In genomic region chr6:43943781-43944250, GRCh38 we compare ENCODE assay signal across 20 cellular contexts.
DNase-seq lines count a peak whose midpoint lies in the region; ATAC-seq and TF ChIP-seq lines count a peak whose summit lies in the region.
"Had no signal": no experiment of that assay in that cellular context is flagged by ENCODE, and none has a peak within 500 bp of the region (broad histone marks: within the 10 kb centered on the region; RNA-seq: fewer than 3 reads in every experiment).

No MANE protein-coding gene starts in this region.

- H3K23ac ChIP-seq in H9 (ENCODE audit: insufficient read length, low read depth, low read length): no peak overlapping the region

- no peaks in the 10 kb centered on the region; the same call in 1 of the 2 replicates for H3K4me1 ChIP-seq in H9 (ENCODE audit: insufficient read depth, low read length)
- H3K4me1 ChIP-seq in mammary epithelial cell (ENCODE audit: insufficient read depth, low read length): peaks cover 8% of the 10 kb centered on the region
- H3K4me1 ChIP-seq: Peyer's patch, right lobe of liver, stomach, vagina had no signal

- no peaks in the 10 kb centered on the region for H4K20me1 ChIP-seq in H9 (ENCODE audit: control insufficient read depth, insufficient read depth, insufficient read length)
- no peaks in the 10 kb centered on the region for H4K20me1 ChIP-seq in mammary epithelial cell (ENCODE audit: insufficient read depth, low read length)

- dilution Hi-C loops in mammary epithelial cell (cut with HindIII; ENCODE audit: low sequenced_read_pairs): no loop called here

- CTCF ChIA-PET in mammary epithelial cell (lab: Charles Lee; ENCODE audit: low non-redundant PET): no interaction called here

- intact Hi-C loops in CD14-positive monocyte (cut with micrococcal nuclease): no loop called here
- intact Hi-C loops in mammary epithelial cell (cut with micrococcal nuclease): no loop called here

- no peak overlapping the region for H4K5ac ChIP-seq in H9 (ENCODE audit: insufficient read length, low read depth, low read length)

- no TSS peak for BruUV-seq in mammary epithelial cell (replicated peaks; lab: Mats Ljungman, UMichigan)

- H3K27me3 ChIP-seq in H9 (ENCODE audit: insufficient read depth, low read length) (no peaks in the 10 kb centered on the region), mammary epithelial cell (ENCODE audit: insufficient read depth, low read length) (no peaks in the 10 kb centered on the region)
- H3K27me3 ChIP-seq: Peyer's patch, right lobe of liver, stomach, vagina had no signal

- no peak overlapping the region for H3K14ac ChIP-seq in H9 (ENCODE audit: insufficient read depth, low read length)

- WGBS in H9 (ENCODE audit: extremely low coverage, insufficient read length, low lambda C conversion rate): no CpG with 5 or more reads among the region's 6 CpGs
- WGBS in mammary epithelial cell (ENCODE audit: low coverage, missing lambda C conversion rate): 55% methylated on average over 6 of the region's 6 CpGs

- no peak overlapping the region for H3K4me3 ChIP-seq in mammary epithelial cell (replicated peaks in 1 of 3; ENCODE audit: insufficient read depth in 1 of 3, low read depth in 2 of 3, low read length in 3 of 3)
- H3K4me3 ChIP-seq: GM12878, Peyer's patch, right lobe of liver, stomach, vagina had no signal

- in situ Hi-C loops in mammary epithelial cell (cut with MboI; ENCODE audit: low sequenced_read_pairs in 2 of 2): no loop called here

- H3K9ac ChIP-seq in H9 (ENCODE audit: extremely low read depth, insufficient read length, low read length) (no peak overlapping the region), mammary epithelial cell (ENCODE audit: insufficient read depth, low read length) (no peak overlapping the region)

- H2BK5ac ChIP-seq in H9 (ENCODE audit: insufficient read length, low read length): no peak overlapping the region

- H2BK20ac ChIP-seq in H9 (ENCODE audit: low read depth, low read length, poor library complexity, severe bottlenecking): no peak overlapping the region

- H3K9me3 ChIP-seq in H9 (ENCODE audit: control insufficient read depth, low read depth, low read length) (no peaks in the 10 kb centered on the region), mammary epithelial cell (replicated peaks; ENCODE audit: insufficient read depth, low read length) (no peaks in the 10 kb centered on the region)
- H3K9me3 ChIP-seq: right lobe of liver, vagina had no signal

- H4K91ac ChIP-seq in H9 (ENCODE audit: insufficient read length, low read depth, low read length): no peak overlapping the region

- H3K4me3 Mint-ChIP-seq in CD14-positive monocyte (no peak overlapping the region), H9 (no peak overlapping the region; a peak in 1 of 5 replicates), osteocyte (ENCODE audit: unreplicated experiment) (no peak overlapping the region), chondrocyte (ENCODE audit: unreplicated experiment) (no peak overlapping the region)

- peaks cover 3 to 4% (median 4%) of the 10 kb centered on the region in 3 donors for H3K27me3 Mint-ChIP-seq in CD14-positive monocyte (ENCODE audit: low read depth in 3 of 3)
- H3K27me3 Mint-ChIP-seq in H9 (ENCODE audit: low read depth): no peaks in the 10 kb centered on the region
- peaks cover 2% of the 10 kb centered on the region for H3K27me3 Mint-ChIP-seq in osteocyte (ENCODE audit: unreplicated experiment)
- peaks cover 2% of the 10 kb centered on the region for H3K27me3 Mint-ChIP-seq in chondrocyte (ENCODE audit: low read depth)

- H3K9me3 Mint-ChIP-seq in CD14-positive monocyte (peaks cover 3 to 19% (median 12%) of the 10 kb centered on the region in 7 donors), H9 (peaks cover 0 to 3% of the 10 kb centered on the region in 2 experiments; a peak in 3 of 5 replicates), osteocyte (ENCODE audit: unreplicated experiment) (peaks cover 16% of the 10 kb centered on the region), chondrocyte (ENCODE audit: low read depth) (peaks cover 12% of the 10 kb centered on the region)

- no peaks in the 10 kb centered on the region for H3K36me3 ChIP-seq in mammary epithelial cell (ENCODE audit: insufficient read depth, low read length)
- H3K36me3 ChIP-seq: Peyer's patch, right lobe of liver, stomach, vagina had no signal

- no peak overlapping the region for H2BK12ac ChIP-seq in H9 (ENCODE audit: insufficient read length, low read depth, low read length)

- H3K27ac ChIP-seq in H9 (ENCODE audit: insufficient read length, low read depth, low read length): no peak overlapping the region
- H3K27ac ChIP-seq in mammary epithelial cell (ENCODE audit: insufficient read depth, low read depth, low read length): no peak overlapping the region
- H3K27ac ChIP-seq: Peyer's patch, right lobe of liver, stomach, vagina had no signal

- H3K23me2 ChIP-seq in H9 (ENCODE audit: insufficient read length, low read depth, low read length, poor library complexity, severe bottlenecking): no peaks in the 10 kb centered on the region

- no peaks in the 10 kb centered on the region for H3K36me3 Mint-ChIP-seq in CD14-positive monocyte
- H3K36me3 Mint-ChIP-seq in H9 (ENCODE audit: insufficient read depth in 1 of 3, low read depth in 3 of 3): peaks cover 0 to 4% (median 0%) of the 10 kb centered on the region in 3 experiments; a peak in 2 of 7 replicates
- H3K36me3 Mint-ChIP-seq in osteocyte (ENCODE audit: unreplicated experiment): no peaks in the 10 kb centered on the region
- peaks cover 1% of the 10 kb centered on the region for H3K36me3 Mint-ChIP-seq in chondrocyte (ENCODE audit: low read depth)

- H3T11ph ChIP-seq in H9 (ENCODE audit: low read length): no peak overlapping the region

- ATAC-seq in HG03095 (IDR thresholded peaks at IDR 0.05; ENCODE audit: unreplicated experiment) (no peak), GM19035 (IDR thresholded peaks at IDR 0.05; ENCODE audit: unreplicated experiment) (no peak)
- ATAC-seq: GM12878, left colon, right lobe of liver had no signal

- H3K4me1 Mint-ChIP-seq in CD14-positive monocyte (peaks cover 6% of the 10 kb centered on the region), H9 (peaks cover 13 to 23% of the 10 kb centered on the region in 2 experiments), osteocyte (ENCODE audit: unreplicated experiment) (peaks cover 2% of the 10 kb centered on the region), chondrocyte (ENCODE audit: low read depth) (peaks cover 6% of the 10 kb centered on the region)

- no peaks in the 10 kb centered on the region for H3K79me2 ChIP-seq in H9 (ENCODE audit: insufficient read depth, low read length)
- H3K79me2 ChIP-seq in mammary epithelial cell (ENCODE audit: insufficient read depth, low read length): no peaks in the 10 kb centered on the region

- no peak overlapping the region for H3K4ac ChIP-seq in H9 (ENCODE audit: low read depth, low read length)

- H3K4me2 ChIP-seq in H9 (ENCODE audit: insufficient read depth, insufficient read length, low read length) (no peak overlapping the region), mammary epithelial cell (ENCODE audit: insufficient read depth, low read depth, low read length) (no peak overlapping the region)

- no peak overlapping the region for H3K18ac ChIP-seq in H9 (ENCODE audit: insufficient read length, low read depth, low read length)

- DNase-seq in CD14-positive monocyte (ENCODE audit: low spot score) (peak; percentile 28), H9 (peak; percentile 28), mammary epithelial cell (peak; percentile 19), osteocyte (ENCODE audit: extremely low spot score, unreplicated experiment) (peak; percentile 62), Kasumi-1 (lab: John Stamatoyannopoulos, UW) (no peak), chondrocyte (ENCODE audit: low spot score) (no peak)
- DNase-seq: activated naive CD4-positive, alpha-beta T cell; activated T-cell treated with anti-CD3 and anti-CD28 coated beads for 4 hours; GDM1; Karpas-422; left colon; NCI-H1417; NCI-H2227 treated with DMSO at 0.1 percent for 48 hours; stomach had no signal

- no peak overlapping the region for H2AK5ac ChIP-seq in H9 (ENCODE audit: insufficient read length, low read length)

- no peak overlapping the region for H2BK15ac ChIP-seq in H9 (ENCODE audit: low read depth, low read length)

- no peak for TF ChIP-seq CTCF in CD14-positive monocyte (IDR thresholded peaks at IDR 0.05)
- TF ChIP-seq CTCF in H9 (conservative IDR thresholded peaks at IDR 0.05): no peak
- TF ChIP-seq CTCF in mammary epithelial cell (conservative IDR thresholded peaks at IDR 0.05 in 1 of 2, IDR thresholded peaks at IDR 0.05 in 1 of 2; ENCODE audit: extremely low read depth in 1 of 2, insufficient read depth in 1 of 2, low read depth in 1 of 2, low read length in 2 of 2): no peak
- TF ChIP-seq CTCF in osteocyte (IDR thresholded peaks at IDR 0.05): no peak
- TF ChIP-seq CTCF in chondrocyte (IDR thresholded peaks at IDR 0.05): no peak

- no peak overlapping the region for H3K56ac ChIP-seq in H9 (ENCODE audit: insufficient read length, low read depth, low read length)

- no peaks in the 10 kb centered on the region for H3K79me1 ChIP-seq in H9 (ENCODE audit: insufficient read depth, low read depth, low read length, poor library complexity, severe bottlenecking)

- no peak overlapping the region for H4K8ac ChIP-seq in H9 (replicated peaks; ENCODE audit: insufficient read length, low read depth, low read length)

- H3K27ac Mint-ChIP-seq in CD14-positive monocyte (no peak overlapping the region), H9 (no peak overlapping the region), osteocyte (ENCODE audit: unreplicated experiment) (no peak overlapping the region), chondrocyte (ENCODE audit: unreplicated experiment) (no peak overlapping the region)

- no peak overlapping the region for H2AFZ ChIP-seq in H9 (ENCODE audit: low read length)
- no peak overlapping the region for H2AFZ ChIP-seq in mammary epithelial cell (ENCODE audit: low read depth, low read length)

- no peak overlapping the region for H2BK120ac ChIP-seq in H9 (ENCODE audit: low read depth, low read length, poor library complexity, severe bottlenecking)

Comparison
In these comparisons a context has a peak if more than half of its experiments do, and no peak if none do; other contexts are left out.
1. DNase-seq: peak in CD14-positive monocyte (single experiment), H9 (single experiment), mammary epithelial cell (single experiment) and osteocyte (single experiment); none in Kasumi-1 (0 of 2) and chondrocyte (single experiment).